ENCODE assay signal across 8 cellular contexts in the genomic region with DNA sequence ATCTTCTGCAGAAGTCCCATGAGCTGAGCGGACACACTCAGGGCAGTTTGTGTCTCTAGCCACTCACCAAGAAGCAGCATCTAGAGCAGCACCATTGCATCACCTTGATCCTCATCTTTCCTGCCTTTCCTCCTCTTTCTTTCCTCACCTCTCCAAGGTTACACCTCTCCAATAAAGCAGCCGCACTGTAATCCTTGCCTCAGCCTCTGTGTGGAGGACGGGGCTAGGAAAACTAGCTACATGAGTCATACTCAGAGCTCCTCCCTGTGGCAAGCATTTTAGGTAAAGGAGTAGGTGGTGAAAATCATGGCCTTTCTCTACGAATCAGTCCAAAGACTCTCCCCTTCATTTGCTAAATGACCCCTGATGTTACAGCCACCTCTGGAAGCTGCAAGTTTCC.
DNase-seq lines count a peak whose midpoint lies in the region; ATAC-seq and TF ChIP-seq lines count a peak whose summit lies in the region.

No MANE protein-coding gene starts in this region.

- H3K27ac ChIP-seq in neural cell (ENCODE audit: low read length) = peak overlapping the region; percentile 98
- no peak overlapping the region for H3K27ac ChIP-seq in coronary artery

- H3K27ac Mint-ChIP-seq in activated CD8-positive, alpha-beta T cell treated with anti-CD3 and anti-CD28 coated beads, Interleukin-2, amount 10 ng/mL, durations not matched to agents 7 days and 5 days = no peak overlapping the region

- POLR2A ChIA-PET in activated CD8-positive, alpha-beta T cell treated with anti-CD3 and anti-CD28 coated beads, Interleukin-2, amount 10 ng/mL, durations not matched to agents 7 days and 5 days (lab: Charles Lee) = no interaction called here

- CTCF ChIA-PET in activated CD8-positive, alpha-beta T cell treated with anti-CD3 and anti-CD28 coated beads, Interleukin-2, amount 10 ng/mL, durations not matched to agents 7 days and 5 days (lab: Charles Lee) = interaction anchor here (0.8 to 1.4 kb wide), 2 partner anchors 47 to 163 kb away, joined by 3 to 6 read pairs; no protein-coding TSS in a partner anchor

- no peak for DNase-seq in GM12864 (ENCODE audit: low read depth)
- peak; percentile 17 for DNase-seq in NCI-H1436 (lab: John Stamatoyannopoulos, UW)
- peak; percentile 78 for DNase-seq in choroid plexus epithelial cell (ENCODE audit: low read depth)
- no peak for DNase-seq in coronary artery (ENCODE audit: low spot score)
- DNase-seq in activated CD8-positive, alpha-beta T cell treated with anti-CD3 and anti-CD28 coated beads, Interleukin-2, amount 10 ng/mL, durations not matched to agents 7 days and 5 days = no peak
- DNase-seq in activated CD4-positive, alpha-beta T cell treated with anti-CD3 and anti-CD28 coated beads for 48 hours = no peak

- no peak for TF ChIP-seq EP300 in neural cell (conservative IDR thresholded peaks at IDR 0.05; ENCODE audit: poor library complexity, severe bottlenecking)

- H3K4me3 Mint-ChIP-seq in activated CD8-positive, alpha-beta T cell treated with anti-CD3 and anti-CD28 coated beads, Interleukin-2, amount 10 ng/mL, durations not matched to agents 7 days and 5 days = no peak overlapping the region

- no peaks in the 10 kb centered on the region for H3K27me3 ChIP-seq in neural cell (ENCODE audit: insufficient read depth, low read depth, low read length)

- ATAC-seq in GM21619 (IDR thresholded peaks at IDR 0.05; ENCODE audit: unreplicated experiment) = no peak
- ATAC-seq in activated CD8-positive, alpha-beta T cell treated with anti-CD3 and anti-CD28 coated beads, Interleukin-2, amount 10 ng/mL, durations not matched to agents 7 days and 5 days = no peak

- H3F3A ChIP-seq in neural cell (ENCODE audit: insufficient read depth, low read length, poor library complexity, severe bottlenecking) = peaks cover 12% of the 10 kb centered on the region

- H3K4me3 ChIP-seq in GM12864 (ENCODE audit: low read depth, low read length) (no peak overlapping the region), choroid plexus epithelial cell (ENCODE audit: low read depth, low read length) (no peak overlapping the region), neural cell (ENCODE audit: low read length) (no peak overlapping the region), coronary artery (no peak overlapping the region)

- H3K4me2 ChIP-seq in neural cell (ENCODE audit: low read length) = no peak overlapping the region

- no peaks in the 10 kb centered on the region for H3K79me2 ChIP-seq in neural cell (replicated peaks; ENCODE audit: insufficient read depth, low read length)

- no peaks in the 10 kb centered on the region for H3K9me3 ChIP-seq in neural cell (ENCODE audit: low read length)

- H3K4me1 Mint-ChIP-seq in activated CD8-positive, alpha-beta T cell treated with anti-CD3 and anti-CD28 coated beads, Interleukin-2, amount 10 ng/mL, durations not matched to agents 7 days and 5 days (ENCODE audit: low read depth) = peaks cover 12% of the 10 kb centered on the region

- no peaks in the 10 kb centered on the region for H3K36me3 ChIP-seq in neural cell (ENCODE audit: insufficient read depth, low read length)

- no peak overlapping the region for H3K9ac ChIP-seq in neural cell (ENCODE audit: low read length)

- H3K9me2 ChIP-seq in neural cell (ENCODE audit: insufficient read depth, low read length) = no peaks in the 10 kb centered on the region

- H3K36me3 Mint-ChIP-seq in activated CD8-positive, alpha-beta T cell treated with anti-CD3 and anti-CD28 coated beads, Interleukin-2, amount 10 ng/mL, durations not matched to agents 7 days and 5 days (ENCODE audit: low read depth) = no peaks in the 10 kb centered on the region

- TF ChIP-seq CTCF in GM12864 (IDR thresholded peaks at IDR 0.05; ENCODE audit: low read depth, low read length, missing control alignments) (peak; percentile 33), choroid plexus epithelial cell (conservative IDR thresholded peaks at IDR 0.05; ENCODE audit: low read depth, low read length) (peak; percentile 71), neural cell (IDR thresholded peaks at IDR 0.05; ENCODE audit: poor library complexity, severe bottlenecking) (peak; percentile 62), coronary artery (IDR thresholded peaks at IDR 0.05) (no peak)

- H4K20me1 ChIP-seq in neural cell (ENCODE audit: insufficient read depth) = no peaks in the 10 kb centered on the region

- peak; percentile 72 for TF ChIP-seq RAD21 in neural cell (conservative IDR thresholded peaks at IDR 0.05)

- H3K27me3 Mint-ChIP-seq in activated CD8-positive, alpha-beta T cell treated with anti-CD3 and anti-CD28 coated beads, Interleukin-2, amount 10 ng/mL, durations not matched to agents 7 days and 5 days (ENCODE audit: low read depth) = peaks cover 5% of the 10 kb centered on the region

- H2AFZ ChIP-seq in neural cell (ENCODE audit: low read depth, low read length) = no peak overlapping the region

- H3K9me3 Mint-ChIP-seq in activated CD8-positive, alpha-beta T cell treated with anti-CD3 and anti-CD28 coated beads, Interleukin-2, amount 10 ng/mL, durations not matched to agents 7 days and 5 days (ENCODE audit: insufficient read depth) = no peaks in the 10 kb centered on the region

TF ChIP-seq in neural cell, 6 proteins besides CTCF, POLR2A, EP300 and RAD21:
- no peak for TF ChIP-seq MXI1 (conservative IDR thresholded peaks at IDR 0.05; ENCODE audit: poor library complexity, severe bottlenecking)
- no peak for TF ChIP-seq EZH2 (IDR thresholded peaks at IDR 0.05; ENCODE audit: borderline replicate concordance, insufficient read depth, low read length, poor library complexity, severe bottlenecking)
- peak; percentile 73 for TF ChIP-seq SMC3 (conservative IDR thresholded peaks at IDR 0.05; ENCODE audit: poor library complexity)
- TF ChIP-seq POLR2AphosphoS5 (IDR thresholded peaks at IDR 0.05) = no peak
- TF ChIP-seq TAF1 (IDR thresholded peaks at IDR 0.05; ENCODE audit: low read depth) = no peak

Comparison
In these comparisons a context has a peak if more than half of its experiments do, and no peak if none do; other contexts are left out.
1. DNase-seq: peak in NCI-H1436 (single experiment) and choroid plexus epithelial cell (single experiment); none in GM12864 (single experiment), coronary artery (single experiment), activated CD8-positive, alpha-beta T cell treated with anti-CD3 and anti-CD28 coated beads, Interleukin-2, amount 10 ng/mL, durations not matched to agents 7 days and 5 days (single experiment) and activated CD4-positive, alpha-beta T cell treated with anti-CD3 and anti-CD28 coated beads for 48 hours (single experiment).